Comparison of ENCODE assay signal across 19 cellular contexts in genomic region chr13:43934273-43934672, GRCh38.
"Had no signal": no experiment of that assay in that cellular context is flagged by ENCODE, and none has a peak within 500 bp of the region (broad histone marks: within the 10 kb centered on the region; RNA-seq: fewer than 3 reads in every experiment).

No MANE protein-coding gene starts in this region.

- H3K36me3 ChIP-seq: heart left ventricle, lower lobe of right lung, upper lobe of left lung had no signal

- H3K27ac ChIP-seq: heart left ventricle, lower lobe of right lung, upper lobe of left lung had no signal

- H3K4me3 ChIP-seq: heart left ventricle, lower lobe of right lung, smooth muscle cell, upper lobe of left lung had no signal

- H3K27me3 ChIP-seq: upper lobe of left lung had no signal

- DNase-seq: activated naive CD4-positive, alpha-beta T cell treated with Interleukin-2 at 50 U/mL for 16 hours; activated naive CD8-positive, alpha-beta T cell treated with anti-CD3 and anti-CD28 coated beads for 36 hours; activated T-cell treated with anti-CD3 and anti-CD28 coated beads, Interleukin-2, amount 50 U/mL, for 48 hours; amygdala; effector CD4-positive, alpha-beta T cell; heart left ventricle; islet precursor cell; lower lobe of right lung; naive B cell; occipital lobe; posterior cingulate gyrus; stimulated activated CD4-positive, alpha-beta T cell treated with anti-CD3 and anti-CD28 coated beads, Interleukin-2, amount 100 ng/mL, for 48 hours; stimulated activated CD8-positive, alpha-beta memory T cell treated with anti-CD3 and anti-CD28 coated beads, Interleukin-4, amount 100 ng/mL, for 48 hours; stimulated activated naive CD4-positive, alpha-beta T cell; T-helper 1 cell; upper lobe of left lung had no signal

- H3K9me3 ChIP-seq: lower lobe of right lung, upper lobe of left lung had no signal

- H3K4me1 ChIP-seq: lower lobe of right lung had no signal

- ATAC-seq: heart left ventricle, lower lobe of right lung, sciatic nerve, WTC11 had no signal
